ENCODE assay signal across 20 cellular contexts in the genomic region with DNA sequence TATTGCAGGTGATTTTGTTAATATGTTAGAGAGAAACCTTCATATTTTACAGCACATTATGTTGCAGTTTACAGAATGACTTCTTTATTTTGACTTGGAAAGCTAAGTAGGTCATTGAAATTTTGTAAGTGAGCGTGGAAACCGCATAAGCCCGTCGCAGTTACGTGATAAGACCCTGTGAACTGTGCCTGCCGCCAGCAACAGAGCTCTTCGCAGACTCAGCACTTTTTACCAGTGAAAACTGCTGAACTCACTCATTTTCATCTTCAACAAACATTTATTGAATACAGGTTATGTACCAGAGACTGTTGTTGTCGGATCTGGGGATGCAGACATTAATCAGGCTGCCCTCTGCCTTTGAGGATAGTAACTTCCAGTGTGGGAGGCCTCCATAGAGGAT.
"Had no signal": no experiment of that assay in that cellular context is flagged by ENCODE, and none has a peak within 500 bp of the region (broad histone marks: within the 10 kb centered on the region; RNA-seq: fewer than 3 reads in every experiment).

No MANE protein-coding gene starts in this region.

- H3K9me3 Mint-ChIP-seq: activated naive CD8-positive, alpha-beta T cell treated with anti-CD3 and anti-CD28 coated beads for 36 hours; activated T-cell treated with anti-CD3 and anti-CD28 coated beads, Interleukin-2, amount 50 U/mL, for 4 hours; activated T-helper 2 cell treated with anti-CD3 and anti-CD28 coated beads, Interferon-gamma antibody, Interleukin-2, Interleukin-4, amounts not matched to agents 10 μg/mL and 5 μg/mL and 100 μg/mL, durations not matched to agents 14 hours and 24 hours and 36 hours; endodermal cell; neural crest cell; stimulated activated naive CD8-positive, alpha-beta T cell treated with anti-CD3 and anti-CD28 coated beads, Interleukin-15, Interleukin-2, amounts not matched to agents 100 ng/mL and 50 ng/mL, for 24 hours had no signal

- H3K4me3 ChIP-seq: breast epithelium, coronary artery, tibial artery had no signal

- H3K27me3 ChIP-seq: breast epithelium, tibial artery had no signal

- H3K4me1 ChIP-seq: breast epithelium had no signal

- H3K27ac ChIP-seq: epithelial cell of prostate had no signal

- H3K9me3 ChIP-seq: breast epithelium, tibial artery had no signal

- H3K4me3 Mint-ChIP-seq: activated naive CD8-positive, alpha-beta T cell treated with anti-CD3 and anti-CD28 coated beads for 36 hours; activated T-cell treated with anti-CD3 and anti-CD28 coated beads, Interleukin-2, amount 50 U/mL, for 4 hours; endodermal cell; naive thymus-derived CD4-positive, alpha-beta T cell; neural crest cell; stimulated activated naive CD8-positive, alpha-beta T cell treated with anti-CD3 and anti-CD28 coated beads, Interleukin-15, Interleukin-2, amounts not matched to agents 100 ng/mL and 50 ng/mL, for 24 hours; T-helper 17 cell had no signal

- H3K36me3 ChIP-seq: breast epithelium, tibial artery had no signal

- H3K27ac Mint-ChIP-seq: activated naive CD8-positive, alpha-beta T cell treated with anti-CD3 and anti-CD28 coated beads for 36 hours; activated T-helper 2 cell treated with anti-CD3 and anti-CD28 coated beads, Interferon-gamma antibody, Interleukin-2, Interleukin-4, amounts not matched to agents 10 μg/mL and 5 μg/mL and 100 μg/mL, durations not matched to agents 14 hours and 24 hours and 36 hours; naive thymus-derived CD4-positive, alpha-beta T cell; stimulated activated naive CD8-positive, alpha-beta T cell treated with anti-CD3 and anti-CD28 coated beads, Interleukin-15, Interleukin-2, amounts not matched to agents 100 ng/mL and 50 ng/mL, for 24 hours; T-helper 17 cell had no signal

- DNase-seq: activated CD4-positive, alpha-beta T cell treated with anti-CD3 and anti-CD28 coated beads for 4 hours; activated CD4-positive, alpha-beta T cell treated with anti-CD3 and anti-CD28 coated beads, Interleukin-2, amount 50 U/mL, for 48 hours; activated CD4-positive, CD25-positive, alpha-beta regulatory T cell; activated CD8-positive, alpha-beta memory T cell treated with anti-CD3 and anti-CD28 coated beads, Interleukin-2, amount 50 U/mL, for 48 hours; activated naive CD4-positive, alpha-beta T cell treated with Interleukin-2 at 50 U/mL for 16 hours; activated naive CD8-positive, alpha-beta T cell treated with anti-CD3 and anti-CD28 coated beads for 36 hours; activated T-cell treated with anti-CD3 and anti-CD28 coated beads, Interleukin-2, amount 50 U/mL, for 4 hours; naive thymus-derived CD4-positive, alpha-beta T cell; occipital lobe; stimulated activated CD4-positive, alpha-beta T cell treated with anti-CD3 and anti-CD28 coated beads, Interleukin-4, amount 100 ng/mL, for 4 hours; T-helper 17 cell had no signal

- H3K4me1 Mint-ChIP-seq: activated naive CD8-positive, alpha-beta T cell treated with anti-CD3 and anti-CD28 coated beads for 36 hours; T-helper 17 cell had no signal

- H3K36me3 Mint-ChIP-seq: activated naive CD8-positive, alpha-beta T cell treated with anti-CD3 and anti-CD28 coated beads for 36 hours; naive thymus-derived CD4-positive, alpha-beta T cell had no signal

- H3K27me3 Mint-ChIP-seq: T-helper 17 cell had no signal

- ATAC-seq: activated T-cell treated with anti-CD3 and anti-CD28 coated beads, Interleukin-2, amount 50 U/mL, for 4 hours; left lobe of liver; naive thymus-derived CD4-positive, alpha-beta T cell; T-helper 17 cell had no signal
